26 cellular contexts compared by ENCODE assay signal in genomic region chr7:32474008-32474407, GRCh38.
"Had no signal": no experiment of that assay in that cellular context is flagged by ENCODE, and none has a peak within 500 bp of the region (broad histone marks: within the 10 kb centered on the region; RNA-seq: fewer than 3 reads in every experiment).

No MANE protein-coding gene starts in this region.

- H2AFZ ChIP-seq: parathyroid adenoma had no signal

- ATAC-seq: naive thymus-derived CD8-positive, alpha-beta T cell; natural killer cell treated with Interleukin-12 subunit alpha and Interleukin-12 subunit beta and Interleukin-15 and Interleukin-18, amount 100 ng/mL, for 72 hours; psoas muscle; right cardiac atrium; right lobe of liver; stimulated activated effector memory CD8-positive, alpha-beta T cell treated with anti-CD3 and anti-CD28 coated beads, Interleukin-12 subunit alpha, Interleukin-12 subunit beta, amount 100 ng/mL, for 72 hours; stimulated activated naive B cell treated with anti-CD40 and anti-IgM and Interleukin-4, amounts not matched to agents 10 μg/mL and 1 μg/mL and 100 μg/mL, for 72 hours; upper lobe of right lung had no signal

- FAIRE-seq: small intestine had no signal

- H3K27me3 ChIP-seq: ovary, right lobe of liver, sigmoid colon, stomach, testis, tibial artery, transverse colon, upper lobe of right lung, uterus had no signal

- H3K9ac ChIP-seq: parathyroid adenoma had no signal

- H3K9me3 ChIP-seq: neutrophil, ovary, psoas muscle, right lobe of liver, sigmoid colon, stomach, testis, tibial artery, transverse colon, upper lobe of right lung, uterus had no signal

- H3K4me1 ChIP-seq: parathyroid adenoma, psoas muscle, right lobe of liver, stomach, testis, transverse colon, upper lobe of right lung, uterus had no signal

- H3K79me2 ChIP-seq: parathyroid adenoma had no signal

- DNase-seq: naive thymus-derived CD8-positive, alpha-beta T cell; nephron progenitor cell; nucleus accumbens; ovary; posterior cingulate gyrus; psoas muscle; right cardiac atrium; right lobe of liver; sigmoid colon; small intestine; stimulated activated CD4-positive, alpha-beta T cell treated with anti-CD3 and anti-CD28 coated beads, Interleukin-15, amount 100 ng/mL, for 24 hours; stimulated activated CD4-positive, alpha-beta T cell treated with anti-CD3 and anti-CD28 coated beads, Interleukin-2, amount 100 ng/mL, for 24 hours; stimulated activated CD4-positive, alpha-beta T cell treated with anti-CD3 and anti-CD28 coated beads, Interleukin-2, amount 100 ng/mL, for 48 hours; stimulated activated CD4-positive, alpha-beta T cell treated with anti-CD3 and anti-CD28 coated beads, Interleukin-4, amount 100 ng/mL, for 24 hours; stimulated activated naive B cell treated with anti-CD40 and anti-IgM and Interleukin-4, amounts not matched to agents 10 μg/mL and 1 μg/mL and 100 μg/mL, for 72 hours; stimulated activated naive CD4-positive, alpha-beta T cell treated with Interleukin-2 at 50 U/mL for 16 hours; stomach; testis; tibial artery; transverse colon; upper lobe of right lung; uterus had no signal

- H3K36me3 ChIP-seq: neutrophil, ovary, right lobe of liver, sigmoid colon, stomach, tibial artery, transverse colon, upper lobe of right lung, uterus had no signal

- H3K27ac ChIP-seq: neutrophil, ovary, parathyroid adenoma, psoas muscle, right lobe of liver, sigmoid colon, stomach, testis, transverse colon, upper lobe of right lung, uterus had no signal

- H3K4me3 ChIP-seq: ovary, psoas muscle, right lobe of liver, sigmoid colon, stomach, testis, tibial artery, transverse colon, upper lobe of right lung, uterus had no signal
